ENCODE assay signal across 8 cellular contexts in genomic region chr19:41327076-41327475, GRCh38. TPM values are rescaled to one million over a fixed set of nuclear protein-coding genes. Genes with fewer than 3 reads are reported as not detected.
A peak's percentile ranks its signal among the peaks of the same experiment; 100 is the strongest.
DNase-seq lines count a peak whose midpoint lies in the region; ATAC-seq and TF ChIP-seq lines count a peak whose summit lies in the region.

No MANE protein-coding gene starts in this region.

- ATAC-seq in left ventricle myocardium superior, result no peak
- no peak for ATAC-seq in lower lobe of right lung
- no peak for ATAC-seq in upper lobe of left lung (ENCODE audit: low FRiP score in 2 of 2)
- no peak for ATAC-seq in GM18498 (IDR thresholded peaks at IDR 0.05; ENCODE audit: unreplicated experiment)

- H3K36me3 ChIP-seq in left ventricle myocardium inferior (peaks cover 27% of the 10 kb centered on the region), lower lobe of right lung (peaks cover 35% of the 10 kb centered on the region), upper lobe of left lung (peaks cover under 1 to 28% (median 22%) of the 10 kb centered on the region in 4 donors)

- peaks cover 53% of the 10 kb centered on the region for H3K36me3 Mint-ChIP-seq in activated naive CD4-positive, alpha-beta T cell treated with anti-CD3 and anti-CD28 coated beads, Interleukin-2, amount 10 ng/mL, durations not matched to agents 7 days and 5 days

- peak overlapping the region; percentile 33 for H3K4me3 Mint-ChIP-seq in activated naive CD4-positive, alpha-beta T cell treated with anti-CD3 and anti-CD28 coated beads, Interleukin-2, amount 10 ng/mL, durations not matched to agents 7 days and 5 days

- H3K27ac Mint-ChIP-seq in activated naive CD4-positive, alpha-beta T cell treated with anti-CD3 and anti-CD28 coated beads, Interleukin-2, amount 10 ng/mL, durations not matched to agents 7 days and 5 days, result peak overlapping the region; percentile 81

- no peak for TF ChIP-seq EP300 in upper lobe of left lung (IDR thresholded peaks at IDR 0.05)

- no peak for TF ChIP-seq POLR2A in upper lobe of left lung (IDR thresholded peaks at IDR 0.05)

- peaks cover 68% of the 10 kb centered on the region for H3K4me1 Mint-ChIP-seq in activated naive CD4-positive, alpha-beta T cell treated with anti-CD3 and anti-CD28 coated beads, Interleukin-2, amount 10 ng/mL, durations not matched to agents 7 days and 5 days

- no peaks in the 10 kb centered on the region for H3K9me3 ChIP-seq in left ventricle myocardium inferior (replicated peaks)
- no peaks in the 10 kb centered on the region for H3K9me3 ChIP-seq in lower lobe of right lung
- no peaks in the 10 kb centered on the region for H3K9me3 ChIP-seq in upper lobe of left lung

- 37 to 40% methylated on average over 9 of the region's 9 CpGs for WGBS in upper lobe of left lung, 2 donors

- TF ChIP-seq CTCF in left ventricle myocardium inferior (IDR thresholded peaks at IDR 0.05; ENCODE audit: borderline replicate concordance) (no peak), lower lobe of right lung (IDR thresholded peaks at IDR 0.05) (no peak), upper lobe of left lung (IDR thresholded peaks at IDR 0.05) (no peak)

- DNase-seq in left ventricle myocardium inferior, result no peak
- no peak for DNase-seq in left ventricle myocardium superior
- peak; percentile 33 for DNase-seq in activated naive CD4-positive, alpha-beta T cell treated with anti-CD3 and anti-CD28 coated beads, Interleukin-2, amount 10 ng/mL, durations not matched to agents 7 days and 5 days
- DNase-seq in lower lobe of right lung, result no peak
- no peak for DNase-seq in upper lobe of left lung
- DNase-seq in kidney glomerular epithelial cell (lab: John Stamatoyannopoulos, UW), result no peak
- DNase-seq in nucleus accumbens (lab: John Stamatoyannopoulos, UW), result no peak

- H3K9me3 Mint-ChIP-seq in activated naive CD4-positive, alpha-beta T cell treated with anti-CD3 and anti-CD28 coated beads, Interleukin-2, amount 10 ng/mL, durations not matched to agents 7 days and 5 days, result no peaks in the 10 kb centered on the region

- H3K4me3 ChIP-seq in left ventricle myocardium inferior (peak overlapping the region; percentile 49), lower lobe of right lung (peak overlapping the region; percentile 45), upper lobe of left lung (peak overlapping the region in 3 of 4 donors; percentile 36 to 49 (median 44))

- intact Hi-C loops in left ventricle myocardium inferior (cut with micrococcal nuclease), result no loop called here
- intact Hi-C loops in left ventricle myocardium superior (cut with micrococcal nuclease), result no loop called here
- intact Hi-C loops in lower lobe of right lung (cut with DNase I), result no loop called here

- H3K27me3 Mint-ChIP-seq in activated naive CD4-positive, alpha-beta T cell treated with anti-CD3 and anti-CD28 coated beads, Interleukin-2, amount 10 ng/mL, durations not matched to agents 7 days and 5 days, result no peaks in the 10 kb centered on the region

- CTCF ChIA-PET in activated naive CD4-positive, alpha-beta T cell treated with anti-CD3 and anti-CD28 coated beads, Interleukin-2, amount 10 ng/mL, durations not matched to agents 7 days and 5 days (lab: Charles Lee), result interaction anchor here (0.5 to 1.0 kb wide), 5 partner anchors 24 to 426 kb away, joined by 3 to 4 read pairs (median 3); no protein-coding TSS in a partner anchor

- H3K4me1 ChIP-seq in left ventricle myocardium inferior (peaks cover 76% of the 10 kb centered on the region), lower lobe of right lung (peaks cover 76% of the 10 kb centered on the region), upper lobe of left lung (peaks cover 68 to 88% (median 76%) of the 10 kb centered on the region in 4 donors)

- H3K27me3 ChIP-seq in left ventricle myocardium inferior (ENCODE audit: low read depth) (no peaks in the 10 kb centered on the region), lower lobe of right lung (ENCODE audit: low read depth) (no peaks in the 10 kb centered on the region), upper lobe of left lung (no peaks in the 10 kb centered on the region)

- H3K27ac ChIP-seq in left ventricle myocardium inferior (replicated peaks), result peak overlapping the region; percentile 84
- H3K27ac ChIP-seq in lower lobe of right lung, result peak overlapping the region; percentile 86
- peak overlapping the region; percentile 84 to 91 (median 88) for H3K27ac ChIP-seq in upper lobe of left lung

RNA-seq across cellular contexts. Expression of gene CCDC97, which starts 17.1 kb away (rescaled TPM):
- total RNA-seq in left ventricle myocardium inferior, result 15.5 TPM
- total RNA-seq in left ventricle myocardium superior, result 15.9 TPM
- total RNA-seq in lower lobe of right lung, result 30.3 TPM
- total RNA-seq in upper lobe of left lung, result 10 to 100 TPM; 22.0 to 36.7 (median 27.0) TPM

RNA-seq across cellular contexts. Expression of gene TGFB1, which starts 26.6 kb away (rescaled TPM):
- total RNA-seq in left ventricle myocardium inferior (14.9 TPM), left ventricle myocardium superior (13.2 TPM), lower lobe of right lung (114 TPM), upper lobe of left lung (100 to 1,000 TPM in 2 of 6 donors, 10 to 100 TPM in 4; 28.5 to 138 (median 76.8) TPM)

RNA-seq across cellular contexts. Expression of gene B9D2, which starts 36.9 kb away (rescaled TPM):
- 2.5 TPM for total RNA-seq in left ventricle myocardium inferior
- 3.7 TPM for total RNA-seq in left ventricle myocardium superior
- total RNA-seq in lower lobe of right lung, result 8.2 TPM
- 10 to 100 TPM in 3 of 6 donors, 1 to 10 TPM in 2, not detected in 1; 7.0 to 17.2 (median 10.3) TPM for total RNA-seq in upper lobe of left lung

RNA-seq across cellular contexts. Expression of gene TMEM91, which starts 49.3 kb away (rescaled TPM):
- total RNA-seq in left ventricle myocardium inferior (2.8 TPM), left ventricle myocardium superior (3.6 TPM), lower lobe of right lung (29.8 TPM), upper lobe of left lung (10 to 100 TPM; 18.7 to 65.0 (median 29.3) TPM)
